In the genomic region with DNA sequence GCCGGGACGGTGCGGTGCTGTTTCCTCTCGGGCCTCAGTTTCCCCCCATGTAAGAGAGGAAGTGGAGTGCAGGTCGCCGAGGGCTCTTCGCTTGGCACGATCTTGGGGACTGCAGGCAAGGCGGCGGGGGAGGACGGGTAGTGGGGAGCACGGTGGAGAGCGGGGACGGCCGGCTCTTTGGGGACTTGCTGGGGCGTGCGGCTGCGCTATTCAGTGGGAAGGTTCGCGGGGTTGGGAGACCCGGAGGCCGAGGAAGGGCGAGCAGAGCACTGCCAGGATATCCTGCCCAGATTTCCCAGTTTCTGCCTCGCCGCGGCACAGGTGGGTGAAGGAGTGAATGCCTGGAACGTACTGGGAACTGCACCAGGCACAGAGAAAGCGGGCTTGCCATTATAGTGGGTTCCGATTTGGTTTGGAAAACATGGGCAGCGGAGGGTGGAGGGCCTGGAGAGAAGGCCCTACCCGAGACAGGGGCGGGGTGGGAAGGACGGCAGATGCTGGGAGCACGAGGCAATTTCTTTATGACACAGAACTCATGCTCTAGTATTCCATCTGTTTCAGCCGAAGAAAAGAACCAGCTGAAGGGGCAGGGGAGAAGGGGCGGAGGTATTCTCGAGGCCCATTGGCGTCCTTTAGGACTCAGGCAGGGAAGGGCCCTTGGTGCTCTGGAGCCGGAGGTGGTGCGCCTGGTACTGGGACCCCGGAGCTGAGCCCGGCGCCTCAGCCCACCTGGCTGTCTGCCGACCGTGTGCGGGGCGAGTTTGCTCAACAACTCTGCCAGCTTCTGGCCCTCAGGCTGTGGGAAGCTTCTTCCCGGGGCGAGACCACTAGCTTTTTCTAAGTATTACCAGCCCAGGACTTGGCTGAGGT, we compare ENCODE assay signal across 10 cellular contexts. TPM values are rescaled to one million over a fixed set of nuclear protein-coding genes. Genes with fewer than 3 reads are reported as not detected.
DNase-seq lines count a peak whose midpoint lies in the region; ATAC-seq and TF ChIP-seq lines count a peak whose summit lies in the region.
"Had no signal": no experiment of that assay in that cellular context is flagged by ENCODE, and none has a peak within 500 bp of the region (broad histone marks: within the 10 kb centered on the region; RNA-seq: fewer than 3 reads in every experiment).

No MANE protein-coding gene starts in this region.

- peak; percentile 24 for ATAC-seq in HCT116
- ATAC-seq in HG03521 (IDR thresholded peaks at IDR 0.05; ENCODE audit: unreplicated experiment): no peak
- ATAC-seq in GM18502 (IDR thresholded peaks at IDR 0.05; ENCODE audit: poor library complexity, unreplicated experiment): no peak
- no peak for ATAC-seq in GM18517 (IDR thresholded peaks at IDR 0.05; ENCODE audit: unreplicated experiment)

- H2AFZ ChIP-seq in HCT116 (ENCODE audit: low read depth, low read length, poor library complexity, severe bottlenecking): no peak overlapping the region

- H3K27me3 ChIP-seq in HCT116 (ENCODE audit: insufficient read depth, low read length): no peaks in the 10 kb centered on the region
- peaks cover 11% of the 10 kb centered on the region for H3K27me3 ChIP-seq in rectal smooth muscle tissue (ENCODE audit: control insufficient read depth, insufficient read depth, low read length)

- BruUV-seq in HCT116 (replicated peaks; lab: Mats Ljungman, UMichigan): no TSS peak

- no peak for TF ChIP-seq POLR2A in HCT116 (IDR thresholded peaks at IDR 0.05; ENCODE audit: borderline replicate concordance, extremely low read depth, insufficient read depth, insufficient read length)

- TF ChIP-seq RAD21 in HCT116 (IDR thresholded peaks at IDR 0.05; ENCODE audit: low read depth): no peak

- no peak for TF ChIP-seq CTCF in HCT116 (IDR thresholded peaks at IDR 0.05 in 2 of 3, conservative IDR thresholded peaks at IDR 0.05 in 1 of 3; ENCODE audit: borderline replicate concordance in 1 of 3, insufficient read depth in 1 of 3, low read depth in 2 of 3, low read length in 2 of 3)
- no peak for TF ChIP-seq CTCF in astrocyte of the cerebellum (IDR thresholded peaks at IDR 0.05; ENCODE audit: low read depth, low read length, missing control alignments)

- no peaks in the 10 kb centered on the region for H4K20me1 ChIP-seq in HCT116 (ENCODE audit: insufficient read depth)

- intact Hi-C loops in HCT116 (cut with micrococcal nuclease): no loop called here

- POLR2A ChIA-PET in HCT116 (lab: Charles Lee): no interaction called here

- CTCF ChIA-PET in HCT116 (lab: Charles Lee): interaction anchor here (0.9 to 2.4 kb wide), 2 partner anchors 18 to 23 kb away, joined by 3 to 9 read pairs; no protein-coding TSS in a partner anchor

- no peak for DNase-seq in HCT116 (ENCODE audit: low read depth, low spot score)
- no peak for DNase-seq in astrocyte of the cerebellum (ENCODE audit: low read depth)
- DNase-seq in activated CD4-positive, CD25-positive, alpha-beta regulatory T cell (lab: John Stamatoyannopoulos, UW): no peak
- DNase-seq: activated CD8-positive, alpha-beta T cell treated with anti-CD3 and anti-CD28 coated beads, Interleukin-2, amount 10 ng/mL, durations not matched to agents 7 days and 5 days had no signal

- peak overlapping the region; percentile 73 to 80 for H3K4me3 ChIP-seq in HCT116 (replicated peaks in 1 of 2; ENCODE audit: low read depth in 1 of 2, low read length in 2 of 2)
- H3K4me3 ChIP-seq in astrocyte of the cerebellum (ENCODE audit: low read depth, low read length): peak overlapping the region; percentile 28
- H3K4me3 ChIP-seq in iPS-18c (ENCODE audit: insufficient read depth, low read depth, low read length): peak overlapping the region; percentile 53
- peak overlapping the region; percentile 33 for H3K4me3 ChIP-seq in rectal smooth muscle tissue (ENCODE audit: low read length)

- H3K9ac ChIP-seq in HCT116 (ENCODE audit: low read length) (peak overlapping the region; percentile 72), rectal smooth muscle tissue (ENCODE audit: low read length) (no peak overlapping the region)

- H3K27ac ChIP-seq in HCT116 (ENCODE audit: low read depth, low read length) (peak overlapping the region; percentile 71), rectal smooth muscle tissue (ENCODE audit: low read depth, low read length) (no peak overlapping the region)
- H3K27ac ChIP-seq: HL-60 had no signal

- RAD21 ChIA-PET in HCT116 (lab: Charles Lee; ENCODE audit: low non-redundant PET in 1 of 2, low total read pairs in 2 of 2, uncharacterized antibody in 2 of 2, unreplicated experiment in 2 of 2): no interaction called here

- H3K4me1 ChIP-seq in HCT116 (ENCODE audit: control insufficient read depth in 1 of 2, insufficient read depth in 2 of 2, low read length in 2 of 2) (peaks cover 14 to 45% of the 10 kb centered on the region in 2 experiments; a peak in 3 of 4 replicates), rectal smooth muscle tissue (ENCODE audit: control insufficient read depth, insufficient read depth, low read length) (no peaks in the 10 kb centered on the region)

- peaks cover 6% of the 10 kb centered on the region; the same call in 1 of the 2 replicates for H3K79me2 ChIP-seq in HCT116 (ENCODE audit: insufficient read depth, low read length)

- in situ Hi-C loops in astrocyte of the cerebellum (cut with HindIII; ENCODE audit: low sequenced_read_pairs): no loop called here

- no peaks in the 10 kb centered on the region for H3K9me3 ChIP-seq in HCT116 (ENCODE audit: control insufficient read depth in 1 of 2, insufficient read depth in 1 of 2, low read depth in 1 of 2, low read length in 2 of 2)
- H3K9me3 ChIP-seq in iPS-18c (ENCODE audit: control insufficient read depth, insufficient read depth, low read length): peaks cover 3% of the 10 kb centered on the region

- H3K4me2 ChIP-seq in HCT116 (ENCODE audit: low read length): peak overlapping the region; percentile 97

- no peaks in the 10 kb centered on the region for H3K9me2 ChIP-seq in HCT116 (ENCODE audit: insufficient read depth)

- H3K36me3 ChIP-seq in HCT116 (ENCODE audit: control insufficient read depth in 1 of 2, insufficient read depth in 2 of 2, low read length in 2 of 2): 0 out of 4 replicates have a peak, but pooled peaks cover 0 to 6% of the 10 kb centered on the region in 2 experiments
- H3K36me3 ChIP-seq in rectal smooth muscle tissue (ENCODE audit: control insufficient read depth, insufficient read depth, low read length): no peaks in the 10 kb centered on the region

TF ChIP-seq in HCT116, 20 proteins besides CTCF, POLR2A, EP300 and RAD21 (continues in another document):
- TF ChIP-seq, protein P1, sequence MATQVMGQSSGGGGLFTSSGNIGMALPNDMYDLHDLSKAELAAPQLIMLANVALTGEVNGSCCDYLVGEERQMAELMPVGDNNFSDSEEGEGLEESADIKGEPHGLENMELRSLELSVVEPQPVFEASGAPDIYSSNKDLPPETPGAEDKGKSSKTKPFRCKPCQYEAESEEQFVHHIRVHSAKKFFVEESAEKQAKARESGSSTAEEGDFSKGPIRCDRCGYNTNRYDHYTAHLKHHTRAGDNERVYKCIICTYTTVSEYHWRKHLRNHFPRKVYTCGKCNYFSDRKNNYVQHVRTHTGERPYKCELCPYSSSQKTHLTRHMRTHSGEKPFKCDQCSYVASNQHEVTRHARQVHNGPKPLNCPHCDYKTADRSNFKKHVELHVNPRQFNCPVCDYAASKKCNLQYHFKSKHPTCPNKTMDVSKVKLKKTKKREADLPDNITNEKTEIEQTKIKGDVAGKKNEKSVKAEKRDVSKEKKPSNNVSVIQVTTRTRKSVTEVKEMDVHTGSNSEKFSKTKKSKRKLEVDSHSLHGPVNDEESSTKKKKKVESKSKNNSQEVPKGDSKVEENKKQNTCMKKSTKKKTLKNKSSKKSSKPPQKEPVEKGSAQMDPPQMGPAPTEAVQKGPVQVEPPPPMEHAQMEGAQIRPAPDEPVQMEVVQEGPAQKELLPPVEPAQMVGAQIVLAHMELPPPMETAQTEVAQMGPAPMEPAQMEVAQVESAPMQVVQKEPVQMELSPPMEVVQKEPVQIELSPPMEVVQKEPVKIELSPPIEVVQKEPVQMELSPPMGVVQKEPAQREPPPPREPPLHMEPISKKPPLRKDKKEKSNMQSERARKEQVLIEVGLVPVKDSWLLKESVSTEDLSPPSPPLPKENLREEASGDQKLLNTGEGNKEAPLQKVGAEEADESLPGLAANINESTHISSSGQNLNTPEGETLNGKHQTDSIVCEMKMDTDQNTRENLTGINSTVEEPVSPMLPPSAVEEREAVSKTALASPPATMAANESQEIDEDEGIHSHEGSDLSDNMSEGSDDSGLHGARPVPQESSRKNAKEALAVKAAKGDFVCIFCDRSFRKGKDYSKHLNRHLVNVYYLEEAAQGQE (IDR thresholded peaks at IDR 0.05; ENCODE audit: low read depth): no peak
- TF ChIP-seq CBX3 (IDR thresholded peaks at IDR 0.05; ENCODE audit: low read depth) (no peak), POLR2AphosphoS5 (IDR thresholded peaks at IDR 0.05; ENCODE audit: low read depth, low read length) (no peak), ZFX (IDR thresholded peaks at IDR 0.05) (no peak; the same call in 1 of the 2 replicates), JUND (IDR thresholded peaks at IDR 0.05) (no peak), SRF (IDR thresholded peaks at IDR 0.05; ENCODE audit: low read depth) (no peak), TCF7L2 (IDR thresholded peaks at IDR 0.05; ENCODE audit: borderline replicate concordance, extremely low read depth, insufficient read depth, insufficient read length) (no peak), SIN3A (IDR thresholded peaks at IDR 0.05; ENCODE audit: low read depth) (no peak), YY1 (IDR thresholded peaks at IDR 0.05; ENCODE audit: extremely low read depth, insufficient replicate concordance, low read depth, low read length) (no peak), SP1 (IDR thresholded peaks at IDR 0.05; ENCODE audit: low read depth) (no peak), FOSL1 (IDR thresholded peaks at IDR 0.05; ENCODE audit: low read depth) (no peak)
- TF ChIP-seq, protein P2, sequence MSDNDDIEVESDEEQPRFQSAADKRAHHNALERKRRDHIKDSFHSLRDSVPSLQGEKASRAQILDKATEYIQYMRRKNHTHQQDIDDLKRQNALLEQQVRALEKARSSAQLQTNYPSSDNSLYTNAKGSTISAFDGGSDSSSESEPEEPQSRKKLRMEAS (IDR thresholded peaks at IDR 0.05): no peak
- TF ChIP-seq, protein P3, sequence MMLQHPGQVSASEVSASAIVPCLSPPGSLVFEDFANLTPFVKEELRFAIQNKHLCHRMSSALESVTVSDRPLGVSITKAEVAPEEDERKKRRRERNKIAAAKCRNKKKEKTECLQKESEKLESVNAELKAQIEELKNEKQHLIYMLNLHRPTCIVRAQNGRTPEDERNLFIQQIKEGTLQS (IDR thresholded peaks at IDR 0.05): no peak

RNA-seq across cellular contexts. Expression of a gene that starts 1.0 kb away (rescaled TPM):
- total RNA-seq in HCT116 (2021; ENCODE audit: unreplicated experiment): 39.6 TPM
- 44.4 and 54.6 TPM in 2 replicates for polyA plus RNA-seq in HCT116 (2012)
- total RNA-seq: activated CD8-positive, alpha-beta T cell treated with anti-CD3 and anti-CD28 coated beads, Interleukin-2, amount 10 ng/mL, durations not matched to agents 7 days and 5 days had no signal

RNA-seq across cellular contexts. Expression of a gene that starts 41.6 kb away (rescaled TPM):
- not detected for total RNA-seq in HCT116 (2021; ENCODE audit: unreplicated experiment)
- not detected in 2 replicates for polyA plus RNA-seq in HCT116 (2012)

RNA-seq across cellular contexts. Expression of a gene that starts 59.9 kb away (rescaled TPM):
- 4.4 TPM for total RNA-seq in HCT116 (2021; ENCODE audit: unreplicated experiment)
- polyA plus RNA-seq in HCT116 (2012): 6.1 and 6.5 TPM in 2 replicates
- total RNA-seq: activated CD8-positive, alpha-beta T cell treated with anti-CD3 and anti-CD28 coated beads, Interleukin-2, amount 10 ng/mL, durations not matched to agents 7 days and 5 days had no signal
